12 cellular contexts compared by ENCODE assay signal in the genomic region with DNA sequence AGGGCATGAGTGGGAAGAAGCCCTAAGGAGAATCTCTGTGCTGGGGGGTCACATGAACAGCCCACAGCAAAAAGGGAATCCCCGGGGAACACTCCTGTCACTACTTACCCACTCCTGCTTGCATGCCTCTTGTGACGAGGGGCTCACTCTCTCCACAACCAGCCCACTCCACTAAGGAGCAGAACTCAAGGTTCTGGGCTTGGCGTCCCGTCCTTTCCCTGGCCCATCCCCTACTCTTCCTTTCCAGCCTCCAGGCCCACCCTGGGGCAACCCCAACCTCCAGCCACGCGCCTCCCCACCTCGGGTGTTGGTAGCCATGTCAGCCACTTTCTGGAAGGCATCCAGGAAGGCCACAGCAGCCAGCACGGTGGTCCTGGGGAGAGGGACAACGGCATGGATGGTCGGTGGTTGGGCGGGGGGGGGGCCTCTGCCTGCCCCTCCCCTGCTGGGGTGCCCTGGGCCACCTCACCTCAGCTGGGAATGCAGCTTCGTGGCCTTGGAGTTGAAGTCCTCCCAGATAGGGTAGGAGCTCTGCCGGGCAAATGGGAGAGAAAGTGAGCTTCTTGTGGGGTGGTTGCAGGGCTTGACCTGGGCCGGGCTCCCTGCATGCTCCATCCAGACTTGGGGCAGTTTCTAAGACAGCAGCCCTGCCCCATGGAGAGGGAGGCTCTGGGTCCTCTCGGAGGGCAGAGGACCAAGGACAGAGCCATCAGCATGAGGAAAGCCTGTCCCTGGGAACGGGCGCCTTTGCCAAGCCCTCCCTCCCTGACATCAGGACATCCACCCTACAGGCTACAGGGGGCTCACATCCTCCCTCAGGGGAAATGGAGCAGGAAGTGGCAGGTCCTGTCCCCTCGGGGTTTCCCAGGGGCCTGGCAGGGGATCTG. TPM values are rescaled to one million over a fixed set of nuclear protein-coding genes. Genes with fewer than 3 reads are reported as not detected.
A peak's percentile ranks its signal among the peaks of the same experiment; 100 is the strongest.
DNase-seq lines count a peak whose midpoint lies in the region; ATAC-seq and TF ChIP-seq lines count a peak whose summit lies in the region.
"Had no signal": no experiment of that assay in that cellular context is flagged by ENCODE, and none has a peak within 500 bp of the region (broad histone marks: within the 10 kb centered on the region; RNA-seq: fewer than 3 reads in every experiment).

No MANE protein-coding gene starts in this region.

- ATAC-seq in Right ventricle myocardium superior (ENCODE audit: poor library complexity) (no peak), aorta (ENCODE audit: low FRiP score) (no peak)

- DNase-seq in breast epithelium (ENCODE audit: low spot score in 2 of 2) = no peak
- DNase-seq in MCF 10A (ENCODE audit: unreplicated experiment) = no peak
- peak; percentile 59 for DNase-seq in Right ventricle myocardium superior
- peak in 4 of 5 donors; percentile 37 to 53 (median 42) for DNase-seq in ovary
- peak; percentile 48 to 72 for DNase-seq in aorta
- no peak for DNase-seq in activated CD8-positive, alpha-beta memory T cell treated with anti-CD3 and anti-CD28 coated beads, Interleukin-2, amount 50 U/mL, for 48 hours
- DNase-seq in DMS 273 treated with DMSO at 0.1 percent for 48 hours (lab: John Stamatoyannopoulos, UW) = no peak
- DNase-seq in DMS 273 (lab: John Stamatoyannopoulos, UW; ENCODE audit: unreplicated experiment) = no peak
- DNase-seq: NCI-H2171 treated with DMSO at 0.1 percent for 48 hours; stimulated activated CD4-positive, alpha-beta T cell treated with anti-CD3 and anti-CD28 coated beads, Interleukin-1b, Interleukin-23, amount 100 ng/mL, for 48 hours had no signal

- 37 to 42% (median 37%) methylated on average over 18 of the region's 18 CpGs for WGBS in ovary, 3 donors
- WGBS in aorta, 2 donors = 36 to 41% methylated on average over 17 to 18 of the region's 18 CpGs

- H3K27me3 ChIP-seq in breast epithelium = no peaks in the 10 kb centered on the region
- H3K27me3 ChIP-seq in ovary = no peaks in the 10 kb centered on the region
- no peaks in the 10 kb centered on the region for H3K27me3 ChIP-seq in aorta (ENCODE audit: control insufficient read depth in 1 of 2, insufficient read depth in 2 of 2, low read length in 1 of 2)

- peak overlapping the region in 1 of 3 donors; percentile 54 for H3K4me3 ChIP-seq in breast epithelium
- no peak overlapping the region for H3K4me3 ChIP-seq in ovary
- H3K4me3 ChIP-seq in aorta (ENCODE audit: low read length in 2 of 2) = no peak overlapping the region

- H3K27ac ChIP-seq in breast epithelium = peak overlapping the region; percentile 85 to 93
- H3K27ac ChIP-seq in ovary = peak overlapping the region; percentile 34 to 56
- H3K27ac ChIP-seq in aorta (ENCODE audit: low read depth in 1 of 2, low read length in 2 of 2) = peak overlapping the region in 1 of 2 donors; percentile 48

- TF ChIP-seq CTCF in breast epithelium (IDR thresholded peaks at IDR 0.05) (no peak), MCF 10A (IDR thresholded peaks at IDR 0.05; ENCODE audit: unreplicated experiment) (no peak), ovary (IDR thresholded peaks at IDR 0.05) (no peak)

- CTCF ChIA-PET in MCF 10A (lab: Yijun Ruan, JAX) = interaction anchor here (0.5 to 10.5 kb wide), 4 partner anchors 89 to 912 kb away, joined by 3 to 121 read pairs (median 4); no protein-coding TSS in a partner anchor

- TF ChIP-seq POLR2A in breast epithelium (IDR thresholded peaks at IDR 0.05) = no peak
- TF ChIP-seq POLR2A in ovary (IDR thresholded peaks at IDR 0.05) = no peak

- BruUV-seq in MCF 10A (replicated peaks; lab: Mats Ljungman, UMichigan) = no TSS peak

- no peaks in the 10 kb centered on the region for H3K27me3 Mint-ChIP-seq in MCF 10A (ENCODE audit: insufficient read depth, unreplicated experiment)
- H3K27me3 Mint-ChIP-seq: stimulated activated memory B cell treated with anti-CD40 and anti-IgM and Interleukin-4, amounts not matched to agents 10 μg/mL and 1 μg/mL and 100 μg/mL, for 72 hours had no signal

- no peak for TF ChIP-seq EP300 in ovary (IDR thresholded peaks at IDR 0.05)

- peaks cover 31% of the 10 kb centered on the region for H3K36me3 Mint-ChIP-seq in MCF 10A (ENCODE audit: insufficient read depth, unreplicated experiment)
- H3K36me3 Mint-ChIP-seq: stimulated activated memory B cell treated with anti-CD40 and anti-IgM and Interleukin-4, amounts not matched to agents 10 μg/mL and 1 μg/mL and 100 μg/mL, for 72 hours had no signal

- no peaks in the 10 kb centered on the region for H3K9me3 Mint-ChIP-seq in MCF 10A (ENCODE audit: unreplicated experiment)
- H3K9me3 Mint-ChIP-seq: naive thymus-derived CD8-positive, alpha-beta T cell; stimulated activated memory B cell treated with anti-CD40 and anti-IgM and Interleukin-4, amounts not matched to agents 10 μg/mL and 1 μg/mL and 100 μg/mL, for 72 hours had no signal

- H3K9me3 ChIP-seq in breast epithelium = no peaks in the 10 kb centered on the region
- H3K9me3 ChIP-seq in ovary = no peaks in the 10 kb centered on the region
- H3K9me3 ChIP-seq in aorta (ENCODE audit: control insufficient read depth, low read length) = no peaks in the 10 kb centered on the region

- H3K4me1 ChIP-seq in breast epithelium (peaks cover 13 to 48% of the 10 kb centered on the region in 2 donors), ovary (ENCODE audit: insufficient read depth) (peaks cover 33% of the 10 kb centered on the region), aorta (ENCODE audit: control insufficient read depth in 1 of 2, insufficient read depth in 2 of 2, low read length in 2 of 2) (no peaks in the 10 kb centered on the region)

- peaks cover 5% of the 10 kb centered on the region for H3K4me1 Mint-ChIP-seq in MCF 10A (ENCODE audit: insufficient read depth, unreplicated experiment)
- H3K4me1 Mint-ChIP-seq: stimulated activated memory B cell treated with anti-CD40 and anti-IgM and Interleukin-4, amounts not matched to agents 10 μg/mL and 1 μg/mL and 100 μg/mL, for 72 hours had no signal

- H3K36me3 ChIP-seq in breast epithelium (no peaks in the 10 kb centered on the region), ovary (no peaks in the 10 kb centered on the region), aorta (ENCODE audit: control insufficient read depth in 1 of 2, insufficient read depth in 2 of 2, low read length in 1 of 2) (peaks cover 0 to 5% of the 10 kb centered on the region in 2 donors)

- H3K4me3 Mint-ChIP-seq in MCF 10A (ENCODE audit: unreplicated experiment) = no peak overlapping the region
- H3K4me3 Mint-ChIP-seq: stimulated activated memory B cell treated with anti-CD40 and anti-IgM and Interleukin-4, amounts not matched to agents 10 μg/mL and 1 μg/mL and 100 μg/mL, for 72 hours had no signal

- POLR2A ChIA-PET in MCF 10A (lab: Yijun Ruan, JAX) = no interaction called here

- H3K27ac Mint-ChIP-seq in MCF 10A (ENCODE audit: low read depth, unreplicated experiment) = no peak overlapping the region
- H3K27ac Mint-ChIP-seq: stimulated activated memory B cell treated with anti-CD40 and anti-IgM and Interleukin-4, amounts not matched to agents 10 μg/mL and 1 μg/mL and 100 μg/mL, for 72 hours had no signal

- intact Hi-C loops in breast epithelium (cut with DNase I; ENCODE audit: low total_unique reads) (loop anchor here (5.0 kb wide), 2 partner anchors 57 to 92 kb away; no protein-coding TSS in a partner anchor), MCF 10A (cut with micrococcal nuclease) (no loop called here), Right ventricle myocardium superior (cut with DNase I) (loop anchor here (5.0 kb wide), 1 partner anchor 92 kb away; no protein-coding TSS in a partner anchor), ovary (cut with DNase I) (loop anchor here (1.0 to 10.0 kb wide), 4 partner anchors 82 to 674 kb away; a partner anchor contains a TSS), aorta (cut with DNase I) (loop anchor here (1.0 to 2.0 kb wide), 2 partner anchors 90 to 91 kb away; no protein-coding TSS in a partner anchor)

RNA-seq across cellular contexts. Expression of a gene that starts 5.1 kb away (rescaled TPM):
- total RNA-seq in breast epithelium = 10 to 100 TPM in 2 of 3 donors, 1 to 10 TPM in 1; 9.4 to 28.8 (median 22.8) TPM
- total RNA-seq in MCF 10A (2022) = 75.8 and 78.7 TPM in 2 replicates
- total RNA-seq in Right ventricle myocardium superior = 74.1 TPM
- total RNA-seq in ovary = 10 to 100 TPM; 19.6 to 93.5 (median 40.2) TPM
- polyA plus RNA-seq in ovary = 10 to 100 TPM in 1 of 2 donors, 1 to 10 TPM in 1; 8.4 to 52.5 TPM
- total RNA-seq in aorta = 10 to 100 TPM; 65.7 to 87.4 TPM
- 10 to 100 TPM; 22.0 to 33.4 TPM for polyA plus RNA-seq in aorta

RNA-seq across cellular contexts. Expression of a gene that starts 34.4 kb away (rescaled TPM):
- total RNA-seq in breast epithelium = 10 to 100 TPM in 1 of 3 donors, 1 to 10 TPM in 1, under 1 TPM in 1; 0.64 to 37.9 (median 7.5) TPM
- total RNA-seq in MCF 10A (2022) = not detected in 2 replicates
- total RNA-seq in Right ventricle myocardium superior = 1.6 TPM
- total RNA-seq in ovary = 1 to 10 TPM in 6 of 7 donors, under 1 TPM in 1; 0.91 to 4.0 (median 1.9) TPM
- polyA plus RNA-seq in ovary = 1 to 10 TPM in 1 of 2 donors, under 1 TPM in 1; 0.88 to 1.8 TPM
- total RNA-seq in aorta = 10 to 100 TPM; 14.2 to 21.9 TPM
- polyA plus RNA-seq in aorta = 10 to 100 TPM; 19.4 to 98.6 TPM
- polyA plus RNA-seq: naive thymus-derived CD8-positive, alpha-beta T cell had no signal

Comparison
In these comparisons a context has a peak if more than half of its experiments do, and no peak if none do; other contexts are left out.
1. DNase-seq: peak in Right ventricle myocardium superior (single experiment), ovary (4 of 5) and aorta (2 of 2); none in breast epithelium (0 of 2), MCF 10A (single experiment), activated CD8-positive, alpha-beta memory T cell treated with anti-CD3 and anti-CD28 coated beads, Interleukin-2, amount 50 U/mL, for 48 hours (single experiment), DMS 273 treated with DMSO at 0.1 percent for 48 hours (single experiment) and DMS 273 (single experiment).